Comparison of ENCODE assay signal across 1 cellular context in genomic region chr20:54123587-54124180, GRCh38.
TF ChIP-seq lines count a peak whose summit lies in the region.

No MANE protein-coding gene starts in this region.

TF ChIP-seq in HepG2, 621 proteins besides CTCF, POLR2A, EP300 and RAD21 (continued from another document and continues in another):
- peak; percentile 56 for TF ChIP-seq ZNF407 (CRISPR knock-in tag; IDR thresholded peaks at IDR 0.05; ENCODE audit: not compliant biosample characterization)
- peak; percentile 93 for TF ChIP-seq ZNF350 (CRISPR knock-in tag; IDR thresholded peaks at IDR 0.05; ENCODE audit: borderline replicate concordance, low read depth)
- peak; percentile 92; the same call in 1 of the 2 replicates for TF ChIP-seq ZNF280B (CRISPR knock-in tag; IDR thresholded peaks at IDR 0.05; ENCODE audit: borderline replicate concordance)
- TF ChIP-seq, protein P1, sequence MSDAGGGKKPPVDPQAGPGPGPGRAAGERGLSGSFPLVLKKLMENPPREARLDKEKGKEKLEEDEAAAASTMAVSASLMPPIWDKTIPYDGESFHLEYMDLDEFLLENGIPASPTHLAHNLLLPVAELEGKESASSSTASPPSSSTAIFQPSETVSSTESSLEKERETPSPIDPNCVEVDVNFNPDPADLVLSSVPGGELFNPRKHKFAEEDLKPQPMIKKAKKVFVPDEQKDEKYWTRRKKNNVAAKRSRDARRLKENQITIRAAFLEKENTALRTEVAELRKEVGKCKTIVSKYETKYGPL (CRISPR knock-in tag; IDR thresholded peaks at IDR 0.05) = no peak; the same call in 1 of the 2 replicates
- TF ChIP-seq NFE2L1 (CRISPR knock-in tag; IDR thresholded peaks at IDR 0.05; ENCODE audit: borderline replicate concordance) = peak; percentile 99
- TF ChIP-seq GTF2F1 (IDR thresholded peaks at IDR 0.05; ENCODE audit: low read length) = peak; percentile 68
- TF ChIP-seq, protein P2, sequence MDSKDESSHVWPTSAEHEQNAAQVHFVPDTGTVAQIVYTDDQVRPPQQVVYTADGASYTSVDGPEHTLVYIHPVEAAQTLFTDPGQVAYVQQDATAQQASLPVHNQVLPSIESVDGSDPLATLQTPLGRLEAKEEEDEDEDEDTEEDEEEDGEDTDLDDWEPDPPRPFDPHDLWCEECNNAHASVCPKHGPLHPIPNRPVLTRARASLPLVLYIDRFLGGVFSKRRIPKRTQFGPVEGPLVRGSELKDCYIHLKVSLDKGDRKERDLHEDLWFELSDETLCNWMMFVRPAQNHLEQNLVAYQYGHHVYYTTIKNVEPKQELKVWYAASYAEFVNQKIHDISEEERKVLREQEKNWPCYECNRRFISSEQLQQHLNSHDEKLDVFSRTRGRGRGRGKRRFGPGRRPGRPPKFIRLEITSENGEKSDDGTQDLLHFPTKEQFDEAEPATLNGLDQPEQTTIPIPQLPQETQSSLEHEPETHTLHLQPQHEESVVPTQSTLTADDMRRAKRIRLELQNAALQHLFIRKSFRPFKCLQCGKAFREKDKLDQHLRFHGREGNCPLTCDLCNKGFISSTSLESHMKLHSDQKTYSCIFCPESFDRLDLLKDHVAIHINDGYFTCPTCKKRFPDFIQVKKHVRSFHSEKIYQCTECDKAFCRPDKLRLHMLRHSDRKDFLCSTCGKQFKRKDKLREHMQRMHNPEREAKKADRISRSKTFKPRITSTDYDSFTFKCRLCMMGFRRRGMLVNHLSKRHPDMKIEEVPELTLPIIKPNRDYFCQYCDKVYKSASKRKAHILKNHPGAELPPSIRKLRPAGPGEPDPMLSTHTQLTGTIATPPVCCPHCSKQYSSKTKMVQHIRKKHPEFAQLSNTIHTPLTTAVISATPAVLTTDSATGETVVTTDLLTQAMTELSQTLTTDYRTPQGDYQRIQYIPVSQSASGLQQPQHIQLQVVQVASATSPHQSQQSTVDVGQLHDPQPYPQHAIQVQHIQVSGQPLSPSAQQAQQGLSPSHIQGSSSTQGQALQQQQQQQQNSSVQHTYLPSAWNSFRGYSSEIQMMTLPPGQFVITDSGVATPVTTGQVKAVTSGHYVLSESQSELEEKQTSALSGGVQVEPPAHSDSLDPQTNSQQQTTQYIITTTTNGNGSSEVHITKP (CRISPR knock-in tag; IDR thresholded peaks at IDR 0.05; ENCODE audit: low read depth) = peak; percentile 96
- TF ChIP-seq TARDBP (CRISPR knock-in tag; IDR thresholded peaks at IDR 0.05) = peak; percentile 96
- peak; percentile 96 for TF ChIP-seq CBFB (CRISPR knock-in tag; IDR thresholded peaks at IDR 0.05)
- TF ChIP-seq ZNF724P (CRISPR knock-in tag; IDR thresholded peaks at IDR 0.05; ENCODE audit: borderline replicate concordance) = peak; percentile 95; the same call in 1 of the 2 replicates
- peak; percentile 100 for TF ChIP-seq ELF3 (CRISPR knock-in tag; IDR thresholded peaks at IDR 0.05)
- peak; percentile 70; the same call in 1 of the 2 replicates for TF ChIP-seq ADNP (CRISPR knock-in tag; IDR thresholded peaks at IDR 0.05)
- TF ChIP-seq NR1H2 (CRISPR knock-in tag; IDR thresholded peaks at IDR 0.05; ENCODE audit: borderline replicate concordance, low read depth) = no peak
- TF ChIP-seq RFXAP (CRISPR knock-in tag; IDR thresholded peaks at IDR 0.05; ENCODE audit: borderline replicate concordance) = peak; percentile 96
- TF ChIP-seq KMT2A (CRISPR knock-in tag; IDR thresholded peaks at IDR 0.05) = peak; percentile 86
- peak; percentile 66 for TF ChIP-seq ZNF441 (CRISPR knock-in tag; IDR thresholded peaks at IDR 0.05; ENCODE audit: borderline replicate concordance)
- peak; percentile 80 for TF ChIP-seq ZNF605 (CRISPR knock-in tag; IDR thresholded peaks at IDR 0.05)
- TF ChIP-seq, protein P3, sequence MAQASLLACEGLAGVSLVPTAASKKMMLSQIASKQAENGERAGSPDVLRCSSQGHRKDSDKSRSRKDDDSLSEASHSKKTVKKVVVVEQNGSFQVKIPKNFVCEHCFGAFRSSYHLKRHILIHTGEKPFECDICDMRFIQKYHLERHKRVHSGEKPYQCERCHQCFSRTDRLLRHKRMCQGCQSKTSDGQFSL (CRISPR knock-in tag; IDR thresholded peaks at IDR 0.05) = peak; percentile 53; the same call in 1 of the 2 replicates
- TF ChIP-seq NR3C1 (CRISPR knock-in tag; IDR thresholded peaks at IDR 0.05) = no peak
- TF ChIP-seq TCF7L2 (IDR thresholded peaks at IDR 0.05; ENCODE audit: low read depth, low read length) = peak; percentile 63; the same call in 1 of the 2 replicates
- peak; percentile 93 for TF ChIP-seq MEF2D (CRISPR knock-in tag; IDR thresholded peaks at IDR 0.05)
- TF ChIP-seq ZBTB42 (CRISPR knock-in tag; IDR thresholded peaks at IDR 0.05) = 0 out of 2 replicates have a peak, but pooled peaks have one; percentile 7
- no peak for TF ChIP-seq ZNF879 (CRISPR knock-in tag; IDR thresholded peaks at IDR 0.05)
- peak; percentile 98; the same call in 1 of the 2 replicates for TF ChIP-seq MTA1 (CRISPR knock-in tag; IDR thresholded peaks at IDR 0.05; ENCODE audit: borderline replicate concordance)
- TF ChIP-seq FIP1L1 (IDR thresholded peaks at IDR 0.05; ENCODE audit: borderline replicate concordance, insufficient read depth, low read depth, low read length) = peak; percentile 86; the same call in 1 of the 2 replicates
- TF ChIP-seq SIN3A (IDR thresholded peaks at IDR 0.05; ENCODE audit: borderline replicate concordance, low read depth, low read length) = peak; percentile 20; the same call in 1 of the 2 replicates
- no peak for TF ChIP-seq NAIF1 (CRISPR knock-in tag; IDR thresholded peaks at IDR 0.05; ENCODE audit: borderline replicate concordance)
- TF ChIP-seq BRD4 (CRISPR knock-in tag; IDR thresholded peaks at IDR 0.05) = peak; percentile 92
- peak; percentile 69; the same call in 1 of the 2 replicates for TF ChIP-seq WIZ (CRISPR knock-in tag; IDR thresholded peaks at IDR 0.05)
- TF ChIP-seq ZNF549 (CRISPR knock-in tag; IDR thresholded peaks at IDR 0.05) = no peak
- TF ChIP-seq XBP1 (CRISPR knock-in tag; IDR thresholded peaks at IDR 0.05) = peak; percentile 95; the same call in 1 of the 2 replicates
- TF ChIP-seq POLR2AphosphoS2 (IDR thresholded peaks at IDR 0.05; ENCODE audit: low read depth, low read length) = peak; percentile 95
- TF ChIP-seq MTERF4 (CRISPR knock-in tag; IDR thresholded peaks at IDR 0.05) = 0 out of 2 replicates have a peak, but pooled peaks have one; percentile 38
- TF ChIP-seq EHMT2 (IDR thresholded peaks at IDR 0.05; ENCODE audit: borderline replicate concordance, low read depth, low read length) = no peak
- no peak for TF ChIP-seq TOPORS (CRISPR knock-in tag; IDR thresholded peaks at IDR 0.05)
- TF ChIP-seq SOX6 (IDR thresholded peaks at IDR 0.05) = no peak
- peak; percentile 82 for TF ChIP-seq SOX6 (CRISPR knock-in tag; IDR thresholded peaks at IDR 0.05)
- TF ChIP-seq NFE2 (CRISPR knock-in tag; IDR thresholded peaks at IDR 0.05) = peak; percentile 100
- TF ChIP-seq FOSL1 (CRISPR knock-in tag; IDR thresholded peaks at IDR 0.05; ENCODE audit: borderline replicate concordance) = peak; percentile 92
- peak; percentile 81; the same call in 1 of the 2 replicates for TF ChIP-seq ETV6 (CRISPR knock-in tag; conservative IDR thresholded peaks at IDR 0.05)
- TF ChIP-seq JUND (CRISPR knock-in tag; IDR thresholded peaks at IDR 0.05) = no peak
- TF ChIP-seq ZNF749 (CRISPR knock-in tag; IDR thresholded peaks at IDR 0.05; ENCODE audit: borderline replicate concordance) = 0 out of 2 replicates have a peak, but pooled peaks have one; percentile 67
- no peak for TF ChIP-seq SRSF1 (optimal IDR thresholded peaks at IDR 0.05; ENCODE audit: low read depth, low read length)
- peak; percentile 90 for TF ChIP-seq MIER2 (CRISPR knock-in tag; IDR thresholded peaks at IDR 0.05)
- peak; percentile 93 for TF ChIP-seq PHF21A (CRISPR knock-in tag; IDR thresholded peaks at IDR 0.05)
- TF ChIP-seq POLR2AphosphoS5 (IDR thresholded peaks at IDR 0.05; ENCODE audit: low read depth, low read length) = peak; percentile 53
- TF ChIP-seq ZNF10 (CRISPR knock-in tag; IDR thresholded peaks at IDR 0.05; ENCODE audit: borderline replicate concordance, low read depth) = no peak
- no peak for TF ChIP-seq ZNF841 (CRISPR knock-in tag; IDR thresholded peaks at IDR 0.05; ENCODE audit: borderline replicate concordance)
- peak; percentile 84; the same call in 1 of the 2 replicates for TF ChIP-seq ZBTB7B (CRISPR knock-in tag; IDR thresholded peaks at IDR 0.05)
